Comparison of ENCODE assay signal across 1 cellular context in genomic region chr3:142664819-142665218, GRCh38.
TF ChIP-seq lines count a peak whose summit lies in the region.

No MANE protein-coding gene starts in this region.

TF ChIP-seq in HepG2, 621 proteins besides CTCF, POLR2A, EP300 and RAD21:
- no peak for TF ChIP-seq ZFP90 (CRISPR knock-in tag; IDR thresholded peaks at IDR 0.05; ENCODE audit: borderline replicate concordance)
- peak; percentile 63 for TF ChIP-seq PPARG (CRISPR knock-in tag; conservative IDR thresholded peaks at IDR 0.05)
- 0 out of 2 replicates have a peak, but pooled peaks have one; percentile 34 for TF ChIP-seq NCOR1 (IDR thresholded peaks at IDR 0.05; ENCODE audit: borderline replicate concordance, low read length)
- peak in 1 of 2 experiments; percentile 15; a peak in 1 of 4 replicates for TF ChIP-seq MAFK (conservative IDR thresholded peaks at IDR 0.05 in 1 of 2, IDR thresholded peaks at IDR 0.05 in 1 of 2; ENCODE audit: low read length in 2 of 2)
- TF ChIP-seq MED13 (CRISPR knock-in tag; IDR thresholded peaks at IDR 0.05), result no peak
- TF ChIP-seq CHD4 (IDR thresholded peaks at IDR 0.05; ENCODE audit: borderline replicate concordance, low read length), result peak; percentile 63; the same call in 1 of the 2 replicates
- TF ChIP-seq FOXP1 (IDR thresholded peaks at IDR 0.05), result no peak
- 0 out of 2 replicates have a peak, but pooled peaks have one; percentile 7 for TF ChIP-seq FOXP1 (CRISPR knock-in tag; IDR thresholded peaks at IDR 0.05)
- 0 out of 2 replicates have a peak, but pooled peaks have one; percentile 59 for TF ChIP-seq ZNF362 (CRISPR knock-in tag; IDR thresholded peaks at IDR 0.05; ENCODE audit: borderline replicate concordance)
